ENCODE assay signal across 13 cellular contexts in genomic region chr17:27895110-27895895, GRCh38.
"Had no signal": no experiment of that assay in that cellular context is flagged by ENCODE, and none has a peak within 500 bp of the region (broad histone marks: within the 10 kb centered on the region; RNA-seq: fewer than 3 reads in every experiment).

No MANE protein-coding gene starts in this region.

- H3K27me3 ChIP-seq: body of pancreas had no signal

- H3K27ac Mint-ChIP-seq: activated naive CD4-positive, alpha-beta T cell treated with anti-CD3 and anti-CD28 coated beads for 36 hours; activated T-helper 17 cell treated with anti-CD3 and anti-CD28 coated beads, Interleukin-2, amount 50 U/mL, for 72 hours; endodermal cell; naive thymus-derived CD8-positive, alpha-beta T cell had no signal

- ATAC-seq: activated T-helper 17 cell treated with anti-CD3 and anti-CD28 coated beads, Interleukin-2, amount 50 U/mL, for 72 hours; body of pancreas; left cardiac atrium; mucosa of descending colon; naive thymus-derived CD8-positive, alpha-beta T cell; stimulated activated naive CD8-positive, alpha-beta T cell treated with anti-CD3 and anti-CD28 coated beads, Interleukin-15, Interleukin-2, amounts not matched to agents 100 U/mL and 50 U/mL, for 24 hours had no signal

- H3K9me3 Mint-ChIP-seq: activated naive CD4-positive, alpha-beta T cell treated with anti-CD3 and anti-CD28 coated beads for 36 hours; activated T-helper 17 cell treated with anti-CD3 and anti-CD28 coated beads, Interleukin-2, amount 50 U/mL, for 72 hours; endodermal cell; naive thymus-derived CD8-positive, alpha-beta T cell had no signal

- H3K4me3 Mint-ChIP-seq: activated naive CD4-positive, alpha-beta T cell treated with anti-CD3 and anti-CD28 coated beads for 36 hours; activated T-helper 17 cell treated with anti-CD3 and anti-CD28 coated beads, Interleukin-2, amount 50 U/mL, for 72 hours; endodermal cell had no signal

- H3K27ac ChIP-seq: body of pancreas, sigmoid colon, thoracic aorta had no signal

- H3K9me3 ChIP-seq: body of pancreas, mucosa of descending colon, sigmoid colon, thoracic aorta had no signal

- DNase-seq: activated CD4-positive, alpha-beta T cell treated with anti-CD3 and anti-CD28 coated beads for 48 hours; activated naive CD4-positive, alpha-beta T cell treated with anti-CD3 and anti-CD28 coated beads for 36 hours; body of pancreas; cerebellar nuclear complex; dermis blood vessel endothelial cell; endodermal cell; left cardiac atrium; mucosa of descending colon; naive thymus-derived CD8-positive, alpha-beta T cell; sigmoid colon; stimulated activated naive CD8-positive, alpha-beta T cell treated with anti-CD3 and anti-CD28 coated beads, Interleukin-15, Interleukin-2, amounts not matched to agents 100 U/mL and 50 U/mL, for 24 hours had no signal

- H3K36me3 Mint-ChIP-seq: naive thymus-derived CD8-positive, alpha-beta T cell had no signal
